Comparison of ENCODE assay signal across 16 cellular contexts in the genomic region with DNA sequence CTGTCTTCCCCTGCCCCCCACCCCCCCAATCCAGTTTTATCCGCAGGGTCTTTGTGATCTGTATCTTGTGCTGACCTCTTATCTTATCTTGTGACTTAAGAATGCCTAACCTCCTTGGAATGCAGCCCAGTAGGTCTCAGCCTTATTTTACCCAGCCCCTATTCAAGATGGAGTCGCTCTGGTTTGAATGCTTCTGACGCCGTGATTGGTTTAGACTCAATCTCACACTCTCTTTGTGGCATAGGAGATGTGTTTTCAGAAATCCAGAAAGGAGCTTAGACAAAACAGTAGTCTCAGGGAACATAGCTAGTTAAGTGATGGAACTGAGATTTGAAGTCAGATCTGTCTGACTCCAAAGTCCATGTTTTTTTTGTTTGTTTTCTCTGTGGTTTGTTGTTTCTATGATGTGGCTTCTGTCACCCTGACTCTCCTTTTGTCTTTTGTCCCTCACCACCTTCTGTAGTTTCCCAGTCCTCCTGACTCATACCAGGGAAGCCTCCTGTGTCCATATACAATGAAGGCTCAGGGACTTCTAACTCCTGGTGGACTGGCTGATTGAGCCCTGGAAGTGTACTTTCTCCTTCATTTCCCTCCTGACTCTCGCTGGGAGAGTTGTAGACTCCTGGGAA. TPM values are rescaled to one million over a fixed set of nuclear protein-coding genes. Genes with fewer than 3 reads are reported as not detected.
DNase-seq lines count a peak whose midpoint lies in the region; ATAC-seq, FAIRE-seq and TF ChIP-seq lines count a peak whose summit lies in the region.
"Had no signal": no experiment of that assay in that cellular context is flagged by ENCODE, and none has a peak within 500 bp of the region (broad histone marks: within the 10 kb centered on the region; RNA-seq: fewer than 3 reads in every experiment).

No MANE protein-coding gene starts in this region.

- H3K9me3 ChIP-seq in HepG2 (ENCODE audit: low read length) (no peaks in the 10 kb centered on the region), transverse colon (no peaks in the 10 kb centered on the region)
- H3K9me3 ChIP-seq: colonic mucosa, Peyer's patch had no signal

- TF ChIP-seq EP300 in HepG2 (IDR thresholded peaks at IDR 0.05; ENCODE audit: low read depth in 2 of 2, low read length in 2 of 2): peak; percentile 29 to 51; a peak in 1 of 4 replicates
- TF ChIP-seq EP300 in HepG2 (CRISPR knock-in tag; IDR thresholded peaks at IDR 0.05; ENCODE audit: borderline replicate concordance): no peak
- TF ChIP-seq EP300 in transverse colon (IDR thresholded peaks at IDR 0.05; ENCODE audit: low read depth): no peak

- intact Hi-C loops in HepG2 (cut with micrococcal nuclease; ENCODE audit: unreplicated experiment) (no loop called here), transverse colon (cut with DNase I; ENCODE audit: low total_unique reads) (no loop called here)

- no TSS peak for BruUV-seq in HepG2 (replicated peaks; lab: Mats Ljungman, UMichigan)

- POLR2A ChIA-PET in HepG2 (lab: Yijun Ruan, JAX): interaction anchor here (1.0 to 2.6 kb wide), 2 partner anchors 18 to 22 kb away, joined by 3 to 26 read pairs; partner anchors contain the start of gene USP24

- no peaks in the 10 kb centered on the region for H4K20me1 ChIP-seq in HepG2 (ENCODE audit: insufficient read depth, low read length)

- TF ChIP-seq RAD21 in HepG2 (CRISPR knock-in tag; IDR thresholded peaks at IDR 0.05): no peak

- H3K4me2 ChIP-seq in HepG2 (ENCODE audit: low read depth, low read length): peak overlapping the region; percentile 66

- H3K4me3 ChIP-seq in ACC112 (ENCODE audit: low read depth, low read length) (no peak overlapping the region), HepG2 (replicated peaks in 1 of 3; ENCODE audit: insufficient read depth in 1 of 3, low read depth in 2 of 3, low read length in 3 of 3) (peak overlapping the region in 2 of 3 experiments; percentile 46 to 51; a peak in 4 of 6 replicates), transverse colon (no peak overlapping the region)
- H3K4me3 ChIP-seq: colonic mucosa, gastroesophageal sphincter, Peyer's patch had no signal

- H3K27me3 ChIP-seq in ACC112 (ENCODE audit: insufficient read depth, low read length) (no peaks in the 10 kb centered on the region), HepG2 (ENCODE audit: control insufficient read depth in 1 of 2, insufficient read depth in 2 of 2, low read length in 2 of 2) (no peaks in the 10 kb centered on the region), transverse colon (no peaks in the 10 kb centered on the region)
- H3K27me3 ChIP-seq: colonic mucosa, gastroesophageal sphincter, Peyer's patch had no signal

- peak; percentile 93 for ATAC-seq in HepG2
- ATAC-seq: CD8-positive, alpha-beta T cell; gastroesophageal sphincter had no signal

- H3K27ac ChIP-seq in ACC112 (ENCODE audit: low read depth, low read length): peak overlapping the region; percentile 14; the same call in 1 of the 2 replicates
- H3K27ac ChIP-seq in HepG2 (ENCODE audit: extremely low read length, insufficient read depth, low read length): no peak overlapping the region
- H3K27ac ChIP-seq in transverse colon: no peak overlapping the region
- H3K27ac ChIP-seq: colonic mucosa, epithelial cell of prostate, gastroesophageal sphincter, Peyer's patch had no signal

- 15% methylated on average over 5 of the region's 5 CpGs for WGBS in HepG2 (ENCODE audit: low lambda C conversion rate)
- 72 to 76% methylated on average over 4 to 5 of the region's 5 CpGs for WGBS in transverse colon (ENCODE audit: low coverage in 1 of 2), 2 donors

- DNase-seq in H4 (ENCODE audit: low spot score) (peak; percentile 83), SW480 (ENCODE audit: low spot score) (peak; percentile 92), HepG2 (ENCODE audit: low spot score) (peak; percentile 81), OCI-M1 (lab: John Stamatoyannopoulos, UW) (no peak), SIG-M5 (lab: John Stamatoyannopoulos, UW) (no peak), transverse colon (no peak), NCI-H748 treated with DMSO at 0.1 percent for 48 hours (lab: John Stamatoyannopoulos, UW) (no peak)
- DNase-seq: activated CD4-positive, CD25-positive, alpha-beta regulatory T cell; CD8-positive, alpha-beta T cell; colonic mucosa; NCI-H69; Peyer's patch; retina had no signal

- H3K79me2 ChIP-seq in ACC112 (ENCODE audit: control insufficient read depth, insufficient read depth, low read length, unreplicated experiment) (no peaks in the 10 kb centered on the region), HepG2 (ENCODE audit: insufficient read depth, low read length) (no peaks in the 10 kb centered on the region)

- in situ Hi-C loops in HepG2 (cut with HindIII; ENCODE audit: extremely low pct_ligation_motif_present, low pct_unique_long_range_greater_than_20kb): no loop called here
- in situ Hi-C loops in transverse colon (cut with MboI; ENCODE audit: low pct_ligation_motif_present in 1 of 4, low pct_unique_long_range_greater_than_20kb in 1 of 4, low sequenced_read_pairs in 3 of 4): no loop called here

- CTCF ChIA-PET in HepG2 (lab: Yijun Ruan, JAX; ENCODE audit: low intra/inter-chr PET ratio, low total read pairs): no interaction called here

- H3K9ac ChIP-seq in HepG2 (ENCODE audit: insufficient read depth, low read depth, low read length): peak overlapping the region; percentile 54; the same call in 1 of the 2 replicates

- H2AFZ ChIP-seq in ACC112 (ENCODE audit: low read length, unreplicated experiment) (peak overlapping the region; percentile 39), HepG2 (ENCODE audit: low read length) (peak overlapping the region; percentile 20)

- H3K36me3 ChIP-seq in ACC112 (ENCODE audit: insufficient read depth, low read length) (no peaks in the 10 kb centered on the region), HepG2 (replicated peaks in 1 of 2; ENCODE audit: control insufficient read depth in 1 of 2, insufficient read depth in 2 of 2, low read length in 2 of 2) (no peaks in the 10 kb centered on the region), transverse colon (no peaks in the 10 kb centered on the region)
- H3K36me3 ChIP-seq: colonic mucosa, gastroesophageal sphincter, Peyer's patch had no signal

- TF ChIP-seq POLR2A in HepG2 (IDR thresholded peaks at IDR 0.05; ENCODE audit: insufficient read depth in 1 of 2, low read depth in 2 of 2, low read length in 2 of 2) (no peak), transverse colon (IDR thresholded peaks at IDR 0.05) (no peak)

- peak; percentile 50 for FAIRE-seq in HepG2 (lab: Jason Lieb, UNC)

- H3K4me1 ChIP-seq in ACC112 (ENCODE audit: control insufficient read depth, insufficient read depth, low read length, unreplicated experiment) (peaks cover 27% of the 10 kb centered on the region), HepG2 (ENCODE audit: insufficient read depth, low read length) (peaks cover 31% of the 10 kb centered on the region), transverse colon (no peaks in the 10 kb centered on the region)
- H3K4me1 ChIP-seq: colonic mucosa, Peyer's patch had no signal

- TF ChIP-seq CTCF in HepG2 (CRISPR knock-in tag; IDR thresholded peaks at IDR 0.05) (no peak), transverse colon (IDR thresholded peaks at IDR 0.05) (no peak)

TF ChIP-seq in HepG2, 621 proteins besides CTCF, POLR2A, EP300 and RAD21 (continues in another document):
- peak; percentile 64; the same call in 1 of the 2 replicates for TF ChIP-seq ZNF644 (CRISPR knock-in tag; IDR thresholded peaks at IDR 0.05; ENCODE audit: low read depth)

RNA-seq across cellular contexts. Expression of gene USP24, which starts 18.1 kb away (rescaled TPM):
- 18.0 and 20.4 TPM in 2 replicates for total RNA-seq in H4 (2014; rRNA removed; shearing (Covaris generic))
- 47.6 and 59.5 TPM in 2 replicates for total RNA-seq in HepG2 (2016; rRNA removed; fragmentation: Illumina TruSeq; extraction: Trizol)
- 4.1 and 5.1 TPM in 2 replicates for total RNA-seq in HepG2 (2016; cell fraction: cytosol; rRNA removed; fragmentation: Illumina TruSeq; extraction: Trizol; ENCODE audit: low read depth)
- total RNA-seq in HepG2 (2016; cell fraction: insoluble cytoplasmic fraction; rRNA removed; fragmentation: Illumina TruSeq; extraction: Trizol): 41.1 and 53.7 TPM in 2 replicates
- total RNA-seq in HepG2 (2016; cell fraction: membrane; rRNA removed; fragmentation: Illumina TruSeq; extraction: Trizol): 12.0 and 12.6 TPM in 2 replicates
- total RNA-seq in HepG2 (2016; cell fraction: nucleus; rRNA removed; fragmentation: Illumina TruSeq; extraction: Trizol): 76.5 and 77.4 TPM in 2 replicates
- polyA plus RNA-seq in HepG2 (2011; rRNA removed): 17.2 and 18.8 TPM in 2 replicates
- 9.7 and 11.6 TPM in 2 replicates for polyA plus RNA-seq in HepG2 (2011; cell fraction: cytosol; rRNA removed)
- polyA plus RNA-seq in HepG2 (2011; cell fraction: nucleus; rRNA removed): 39.7 and 46.5 TPM in 2 replicates
- polyA plus RNA-seq in HepG2 (2012): 24.9 and 34.6 TPM in 2 replicates
- 1.2 and 1.6 TPM in 2 replicates for polyA plus RNA-seq in HepG2 (2016; cell fraction: cytosol; fragmentation: Illumina TruSeq; extraction: Trizol; ENCODE audit: low read depth)
- 34.7 and 34.9 TPM in 2 replicates for polyA plus RNA-seq in HepG2 (2016; cell fraction: insoluble cytoplasmic fraction; fragmentation: Illumina TruSeq; extraction: Trizol; ENCODE audit: low read depth)
- polyA plus RNA-seq in HepG2 (2016; cell fraction: membrane; fragmentation: Illumina TruSeq; extraction: Trizol; ENCODE audit: low read depth): 3.3 and 5.2 TPM in 2 replicates
- 84.4 and 87.2 TPM in 2 replicates for polyA plus RNA-seq in HepG2 (2016; cell fraction: nucleus; fragmentation: Illumina TruSeq; extraction: Trizol; ENCODE audit: insufficient read depth, low read depth)
- polyA minus RNA-seq in HepG2 (2011; rRNA and poly(A)+ RNA removed; ENCODE audit: low replicate concordance): 35.1 and 36.7 TPM in 2 replicates
- 23.3 and 27.0 TPM in 2 replicates for polyA minus RNA-seq in HepG2 (2011; cell fraction: cytosol; rRNA and poly(A)+ RNA removed)
- 181 and 197 TPM in 2 replicates for polyA minus RNA-seq in HepG2 (2011; cell fraction: nucleus; rRNA and poly(A)+ RNA removed)
- 10 to 100 TPM; 30.7 to 79.4 (median 48.9) TPM for total RNA-seq in transverse colon

Comparison
In these comparisons a context has a peak if more than half of its experiments do, and no peak if none do; other contexts are left out.
1. H3K4me3 ChIP-seq: peak in HepG2 (2 of 3); none in ACC112 (single experiment) and transverse colon (0 of 4).
2. DNase-seq: peak in H4 (single experiment), SW480 (single experiment) and HepG2 (single experiment); none in OCI-M1 (single experiment), SIG-M5 (single experiment), transverse colon (single experiment) and NCI-H748 treated with DMSO at 0.1 percent for 48 hours (single experiment).